Comparison of ENCODE assay signal across 9 cellular contexts in genomic region chr12:116882742-116883141, GRCh38. TPM values are rescaled to one million over a fixed set of nuclear protein-coding genes. Genes with fewer than 3 reads are reported as not detected.
DNase-seq lines count a peak whose midpoint lies in the region; ATAC-seq, FAIRE-seq and TF ChIP-seq lines count a peak whose summit lies in the region.
"Had no signal": no experiment of that assay in that cellular context is flagged by ENCODE, and none has a peak within 500 bp of the region (broad histone marks: within the 10 kb centered on the region; RNA-seq: fewer than 3 reads in every experiment).

No MANE protein-coding gene starts in this region.

- H3K4me3 Mint-ChIP-seq in GM23338: peak overlapping the region; percentile 83
- H3K4me3 Mint-ChIP-seq in activated naive CD4-positive, alpha-beta T cell treated with anti-CD3 and anti-CD28 coated beads, Interleukin-2, amount 10 ng/mL, durations not matched to agents 7 days and 5 days: no peak overlapping the region

- WGBS in thyroid gland, 2 donors: 41 to 51% methylated on average over 6 of the region's 6 CpGs

- no peak overlapping the region for H3K27ac ChIP-seq in GM23338 (ENCODE audit: low read depth)
- H3K27ac ChIP-seq in SU-DHL-6 (ENCODE audit: low read depth, low read length): no peak overlapping the region
- H3K27ac ChIP-seq in kidney (ENCODE audit: low read depth in 2 of 2, low read length in 2 of 2): no peak overlapping the region
- H3K27ac ChIP-seq in thyroid gland: no peak overlapping the region

- H3K27me3 Mint-ChIP-seq in GM23338 (ENCODE audit: insufficient read depth, low read depth, poor library complexity): peaks cover 50% of the 10 kb centered on the region
- H3K27me3 Mint-ChIP-seq in activated naive CD4-positive, alpha-beta T cell treated with anti-CD3 and anti-CD28 coated beads, Interleukin-2, amount 10 ng/mL, durations not matched to agents 7 days and 5 days: peaks cover 91% of the 10 kb centered on the region

- H3K36me3 ChIP-seq in GM23338 (ENCODE audit: insufficient read depth) (no peaks in the 10 kb centered on the region), SU-DHL-6 (ENCODE audit: low read length) (no peaks in the 10 kb centered on the region), kidney (ENCODE audit: control insufficient read depth in 1 of 2, insufficient read depth in 2 of 2, low read length in 2 of 2) (no peaks in the 10 kb centered on the region), thyroid gland (no peaks in the 10 kb centered on the region)
- H3K36me3 ChIP-seq: MG63 had no signal

- H3K27ac Mint-ChIP-seq in GM23338: no peak overlapping the region
- no peak overlapping the region for H3K27ac Mint-ChIP-seq in activated naive CD4-positive, alpha-beta T cell treated with anti-CD3 and anti-CD28 coated beads, Interleukin-2, amount 10 ng/mL, durations not matched to agents 7 days and 5 days

- H3K4me1 ChIP-seq in GM23338 (ENCODE audit: insufficient read depth): peaks cover 31% of the 10 kb centered on the region
- H3K4me1 ChIP-seq in kidney (ENCODE audit: control insufficient read depth in 1 of 2, insufficient read depth in 1 of 2, low read depth in 1 of 2, low read length in 2 of 2): peaks cover 0 to 6% of the 10 kb centered on the region in 2 donors
- H3K4me1 ChIP-seq in thyroid gland: peaks cover 18 to 37% of the 10 kb centered on the region in 2 donors

- H3K4me3 ChIP-seq in GM23338 (peak overlapping the region; percentile 78; the same call in 1 of the 2 replicates), SU-DHL-6 (ENCODE audit: insufficient read depth, low read length, poor library complexity, severe bottlenecking) (no peak overlapping the region), kidney (ENCODE audit: low read length in 2 of 2) (no peak overlapping the region), thyroid gland (replicated peaks in 1 of 3) (no peak overlapping the region)
- H3K4me3 ChIP-seq: MG63 had no signal

- no peak overlapping the region for H2AFZ ChIP-seq in GM23338
- H2AFZ ChIP-seq in SU-DHL-6 (ENCODE audit: low read depth, low read length, severe bottlenecking): no peak overlapping the region

- H4K20me1 ChIP-seq in GM23338 (replicated peaks; ENCODE audit: insufficient read depth): peaks cover 14% of the 10 kb centered on the region; the same call in 1 of the 2 replicates
- H4K20me1 ChIP-seq in SU-DHL-6 (ENCODE audit: low read depth, low read length): no peaks in the 10 kb centered on the region

- no peak for FAIRE-seq in kidney (lab: Jason Lieb, UNC)

- H3F3A ChIP-seq in GM23338 (replicated peaks; ENCODE audit: low read depth) (peaks cover 24% of the 10 kb centered on the region), SU-DHL-6 (ENCODE audit: insufficient read depth) (no peaks in the 10 kb centered on the region)

- CTCF ChIA-PET in activated naive CD4-positive, alpha-beta T cell treated with anti-CD3 and anti-CD28 coated beads, Interleukin-2, amount 10 ng/mL, durations not matched to agents 7 days and 5 days (lab: Charles Lee): interaction anchor here (0.8 to 3.3 kb wide), 4 partner anchors 141 to 179 kb away, joined by 3 to 17 read pairs (median 5); no protein-coding TSS in a partner anchor

- DNase-seq in AG09319 (ENCODE audit: extremely low read depth, low read depth): no peak
- peak; percentile 71 for DNase-seq in GM23338 (ENCODE audit: low spot score)
- no peak for DNase-seq in kidney
- no peak for DNase-seq in OCI-M2 (lab: John Stamatoyannopoulos, UW; ENCODE audit: unreplicated experiment)
- DNase-seq in thyroid gland: no peak
- no peak for DNase-seq in activated naive CD4-positive, alpha-beta T cell treated with anti-CD3 and anti-CD28 coated beads, Interleukin-2, amount 10 ng/mL, durations not matched to agents 7 days and 5 days
- DNase-seq: MG63 had no signal

- ATAC-seq in GM23338 (peak; percentile 11), GM18517 (IDR thresholded peaks at IDR 0.05; ENCODE audit: unreplicated experiment) (no peak)

- H3K9ac ChIP-seq in SU-DHL-6 (ENCODE audit: low read length) (no peak overlapping the region), kidney (ENCODE audit: low read length in 2 of 2) (no peak overlapping the region)

- H3K27me3 ChIP-seq in GM23338 (ENCODE audit: insufficient read depth): peaks cover 68% of the 10 kb centered on the region
- H3K27me3 ChIP-seq in SU-DHL-6 (ENCODE audit: low read length): 0 out of 2 replicates have a peak, but pooled peaks cover 2% of the 10 kb centered on the region
- H3K27me3 ChIP-seq in thyroid gland: peaks cover 9% of the 10 kb centered on the region

- H3K4me2 ChIP-seq in GM23338: peak overlapping the region; percentile 99
- no peak overlapping the region for H3K4me2 ChIP-seq in SU-DHL-6 (ENCODE audit: low read depth, low read length, poor library complexity, severe bottlenecking)

- intact Hi-C loops in kidney (cut with DNase I): no loop called here
- intact Hi-C loops in thyroid gland (cut with DNase I): no loop called here

- no peak for TF ChIP-seq POLR2A in thyroid gland (IDR thresholded peaks at IDR 0.05)

- no peaks in the 10 kb centered on the region for H3K9me3 ChIP-seq in SU-DHL-6 (ENCODE audit: insufficient read depth, low read length)
- no peaks in the 10 kb centered on the region for H3K9me3 ChIP-seq in kidney (ENCODE audit: control insufficient read depth in 1 of 2, low read length in 2 of 2)
- no peaks in the 10 kb centered on the region for H3K9me3 ChIP-seq in thyroid gland
- H3K9me3 ChIP-seq: MG63 had no signal

- H3K9me3 Mint-ChIP-seq in GM23338: no peaks in the 10 kb centered on the region; the same call in none of the 3 replicates
- H3K9me3 Mint-ChIP-seq in activated naive CD4-positive, alpha-beta T cell treated with anti-CD3 and anti-CD28 coated beads, Interleukin-2, amount 10 ng/mL, durations not matched to agents 7 days and 5 days: no peaks in the 10 kb centered on the region

- peaks cover 4% of the 10 kb centered on the region; the same call in 2 of the 3 replicates for H3K36me3 Mint-ChIP-seq in GM23338 (ENCODE audit: low read depth)
- H3K36me3 Mint-ChIP-seq in activated naive CD4-positive, alpha-beta T cell treated with anti-CD3 and anti-CD28 coated beads, Interleukin-2, amount 10 ng/mL, durations not matched to agents 7 days and 5 days: peaks cover 2% of the 10 kb centered on the region

- no peaks in the 10 kb centered on the region for H3K9me2 ChIP-seq in GM23338 (ENCODE audit: insufficient read depth)
- H3K9me2 ChIP-seq in SU-DHL-6 (replicated peaks; ENCODE audit: insufficient read depth, low read length): no peaks in the 10 kb centered on the region

- TF ChIP-seq CTCF in AG09319 (IDR thresholded peaks at IDR 0.05; ENCODE audit: low read depth, low read length) (peak; percentile 26), GM23338 (conservative IDR thresholded peaks at IDR 0.05; ENCODE audit: low read depth in 2 of 2) (peak; percentile 50 to 69), SU-DHL-6 (IDR thresholded peaks at IDR 0.05; ENCODE audit: insufficient read depth, low read length, poor library complexity, severe bottlenecking) (peak; percentile 18), kidney (IDR thresholded peaks at IDR 0.05; ENCODE audit: borderline replicate concordance, extremely low read depth, insufficient read depth) (peak; percentile 19), thyroid gland (IDR thresholded peaks at IDR 0.05) (peak in 1 of 6 experiments; percentile 10)

- peaks cover 26% of the 10 kb centered on the region for H3K4me1 Mint-ChIP-seq in GM23338
- peaks cover 35% of the 10 kb centered on the region for H3K4me1 Mint-ChIP-seq in activated naive CD4-positive, alpha-beta T cell treated with anti-CD3 and anti-CD28 coated beads, Interleukin-2, amount 10 ng/mL, durations not matched to agents 7 days and 5 days

- H3K79me2 ChIP-seq in GM23338 (replicated peaks; ENCODE audit: insufficient read depth) (0 out of 2 replicates have a peak, but pooled peaks cover 4% of the 10 kb centered on the region), SU-DHL-6 (ENCODE audit: insufficient read depth, low read length) (no peaks in the 10 kb centered on the region)

RNA-seq across cellular contexts. Expression of gene HRK, which starts 1.5 kb away (rescaled TPM):
- total RNA-seq in GM23338 (2014; rRNA removed; shearing (Covaris generic)): 1.0 and 1.9 TPM in 2 replicates
- 1.7 and 1.9 TPM in 2 replicates for polyA plus RNA-seq in GM23338 (2016; fragmentation: Nextera tagmentation; extraction: Ambion mirVana)
- total RNA-seq in kidney: 5.0 TPM
- polyA plus RNA-seq in kidney (ENCODE audit: insufficient read depth, low read depth, low replicate concordance): not detected
- under 1 TPM; 0.39 to 0.83 (median 0.48) TPM for total RNA-seq in thyroid gland

RNA-seq across cellular contexts. Expression of gene FBXW8, which starts 28.0 kb away (rescaled TPM):
- 12.9 and 13.9 TPM in 2 replicates for total RNA-seq in GM23338 (2014; rRNA removed; shearing (Covaris generic))
- 4.6 and 4.7 TPM in 2 replicates for polyA plus RNA-seq in GM23338 (2016; fragmentation: Nextera tagmentation; extraction: Ambion mirVana)
- 20.3 TPM for total RNA-seq in kidney
- polyA plus RNA-seq in kidney (ENCODE audit: insufficient read depth, low read depth, low replicate concordance): 3.3 TPM
- 10 to 100 TPM; 29.3 to 45.5 (median 32.9) TPM for total RNA-seq in thyroid gland
